ENCODE assay signal across 9 cellular contexts in genomic region chr13:106917673-106918652, GRCh38.
DNase-seq lines count a peak whose midpoint lies in the region; ATAC-seq, FAIRE-seq and TF ChIP-seq lines count a peak whose summit lies in the region.
"Had no signal": no experiment of that assay in that cellular context is flagged by ENCODE, and none has a peak within 500 bp of the region (broad histone marks: within the 10 kb centered on the region; RNA-seq: fewer than 3 reads in every experiment).

No MANE protein-coding gene starts in this region.

- H2BK12ac ChIP-seq in H1 (ENCODE audit: low read depth, low read length) (peak overlapping the region; percentile 87), mesenchymal stem cell (ENCODE audit: low read length in 2 of 2) (peak overlapping the region in 1 of 2 experiments; percentile 84)

- peak; percentile 41 to 80 for TF ChIP-seq POLR2A in H1 (IDR thresholded peaks at IDR 0.05; ENCODE audit: control extremely low read depth in 1 of 2, low read depth in 2 of 2, low read length in 2 of 2)

- H3K79me1 ChIP-seq in H1 (ENCODE audit: low read depth, low read length) (no peaks in the 10 kb centered on the region), mesenchymal stem cell (replicated peaks; ENCODE audit: low read length, poor library complexity, severe bottlenecking) (no peaks in the 10 kb centered on the region)

- H3K27me3 ChIP-seq in H1 (replicated peaks in 1 of 4; ENCODE audit: control insufficient read depth in 3 of 4, extremely low read depth in 1 of 4, insufficient read depth in 3 of 4, low read length in 3 of 4) (no peaks in the 10 kb centered on the region; a peak in 1 of 7 replicates), mesenchymal stem cell (ENCODE audit: control insufficient read depth in 1 of 2, insufficient read depth in 1 of 2, low read length in 2 of 2) (no peaks in the 10 kb centered on the region)

- H4K20me1 ChIP-seq in H1 (replicated peaks in 1 of 2; ENCODE audit: control insufficient read depth in 1 of 2, insufficient read depth in 2 of 2, low read length in 2 of 2), result no peaks in the 10 kb centered on the region

- H3K23me2 ChIP-seq in H1 (ENCODE audit: low read depth, low read length), result peaks cover 2% of the 10 kb centered on the region; the same call in 1 of the 2 replicates

- peaks cover 0 to 18% (median 11%) of the 10 kb centered on the region in 4 experiments for H3K4me1 ChIP-seq in H1 (replicated peaks in 1 of 4; ENCODE audit: control insufficient read depth in 3 of 4, insufficient read depth in 4 of 4, low read length in 3 of 4)
- H3K4me1 ChIP-seq in mesenchymal stem cell (ENCODE audit: control insufficient read depth, insufficient read depth, low read depth, low read length), result peaks cover 10% of the 10 kb centered on the region

- H3K27ac ChIP-seq in H1 (ENCODE audit: low read depth, low read length) (peak overlapping the region; percentile 77; the same call in 1 of the 2 replicates), mesenchymal stem cell (ENCODE audit: low read length, poor library complexity, severe bottlenecking) (peak overlapping the region; percentile 40)

- peak overlapping the region; percentile 51 to 84 for H3K4me2 ChIP-seq in H1 (ENCODE audit: insufficient read depth in 1 of 2, low read depth in 2 of 2, low read length in 2 of 2)
- peak overlapping the region; percentile 97 for H3K4me2 ChIP-seq in mesenchymal stem cell (ENCODE audit: low read length, poor library complexity, severe bottlenecking)

- no peak for TF ChIP-seq EP300 in H1 (IDR thresholded peaks at IDR 0.05; ENCODE audit: borderline replicate concordance in 1 of 2, low read depth in 2 of 2, low read length in 2 of 2)

- peak; percentile 94 to 95 for TF ChIP-seq RAD21 in H1 (IDR thresholded peaks at IDR 0.05 in 1 of 2, conservative IDR thresholded peaks at IDR 0.05 in 1 of 2; ENCODE audit: low read depth in 2 of 2, low read length in 2 of 2)

- no peaks in the 10 kb centered on the region for H3K79me2 ChIP-seq in H1 (ENCODE audit: control insufficient read depth in 1 of 2, insufficient read depth in 2 of 2, low read length in 2 of 2)

- POLR2A ChIA-PET in H1 (lab: Charles Lee; ENCODE audit: partially characterized antibody), result interaction anchor here (0.8 to 1.2 kb wide), 3 partner anchors 21 to 381 kb away, joined by 3 to 4 read pairs (median 3); no protein-coding TSS in a partner anchor

- no peak overlapping the region for H3K23ac ChIP-seq in H1 (ENCODE audit: insufficient read length)
- peak overlapping the region in 1 of 2 experiments; percentile 97 for H3K23ac ChIP-seq in mesenchymal stem cell (ENCODE audit: low read length in 2 of 2)

- no peak overlapping the region for H3K4ac ChIP-seq in H1 (replicated peaks; ENCODE audit: insufficient read length, low read depth, low read length)
- peak overlapping the region; percentile 97 to 98 for H3K4ac ChIP-seq in mesenchymal stem cell (ENCODE audit: low read depth in 1 of 2, low read length in 2 of 2)

- FAIRE-seq in GM18507 (lab: Jason Lieb, UNC) (peak; percentile 73), H1 (lab: Jason Lieb, UNC) (peak; percentile 19)
- FAIRE-seq: TTC549 had no signal

- H4K5ac ChIP-seq in H1 (ENCODE audit: insufficient read length, low read depth, low read length), result peak overlapping the region; percentile 84

- H4K8ac ChIP-seq in H1 (ENCODE audit: extremely low read depth, insufficient read depth, low read length) (peak overlapping the region; percentile 97), mesenchymal stem cell (ENCODE audit: low read length) (peak overlapping the region; percentile 100)

- no peaks in the 10 kb centered on the region for H3K9me3 ChIP-seq in H1 (ENCODE audit: insufficient read depth in 2 of 2, low read depth in 1 of 2, low read length in 1 of 2)
- H3K9me3 ChIP-seq in mesenchymal stem cell (ENCODE audit: control insufficient read depth, low read length), result no peaks in the 10 kb centered on the region

- H2BK120ac ChIP-seq in H1 (replicated peaks; ENCODE audit: low read depth, low read length), result no peak overlapping the region
- peak overlapping the region; percentile 94 for H2BK120ac ChIP-seq in mesenchymal stem cell (ENCODE audit: low read depth, low read length)

- H3K36me3 ChIP-seq in H1 (ENCODE audit: control insufficient read depth in 2 of 4, insufficient read depth in 4 of 4, low read length in 3 of 4) (no peaks in the 10 kb centered on the region), mesenchymal stem cell (ENCODE audit: control insufficient read depth in 1 of 2, insufficient read depth in 2 of 2, low read depth in 1 of 2, low read length in 2 of 2) (no peaks in the 10 kb centered on the region)

- WGBS in H1 (ENCODE audit: extremely low coverage in 1 of 2, insufficient coverage in 1 of 2, insufficient read length in 1 of 2, insufficient replicate concordance in 2 of 2, low coverage in 1 of 2, low lambda C conversion rate in 2 of 2, missing lambda C conversion rate in 1 of 2), 2 experiments, result 3% methylated on average over 30 of the region's 63 CpGs; no CpG with 5 or more reads in 1 of the 2 experiments
- WGBS in mesenchymal stem cell, result 3% methylated on average over 41 of the region's 63 CpGs

- H2BK15ac ChIP-seq in H1 (ENCODE audit: low read length) (0 out of 2 replicates have a peak overlapping the region, but pooled peaks have one; percentile 29), mesenchymal stem cell (ENCODE audit: low read depth, poor library complexity, severe bottlenecking) (peak overlapping the region; percentile 94)

- H4K91ac ChIP-seq in H1 (replicated peaks; ENCODE audit: insufficient read length, low read length) (peak overlapping the region; percentile 98), mesenchymal stem cell (ENCODE audit: low read length) (peak overlapping the region; percentile 99)

- DNase-seq in AG08395 (ENCODE audit: low spot score) (peak; percentile 83), GM18507 (ENCODE audit: extremely low spot score, insufficient read length, low read depth) (peak; percentile 51), NCI-H226 (peak; percentile 49), H1 (ENCODE audit: low read depth in 1 of 2, low spot score in 2 of 2) (peak; percentile 34 to 95), mesenchymal stem cell (peak; percentile 74)
- peak; percentile 46 to 55 (median 46) for DNase-seq in activated CD8-positive, alpha-beta memory T cell treated with anti-CD3 and anti-CD28 coated beads for 48 hours (ENCODE audit: low read depth in 2 of 3, low spot score in 2 of 3)
- peak; percentile 40 to 52 (median 51) for DNase-seq in stimulated activated CD4-positive, alpha-beta T cell treated with anti-CD3 and anti-CD28 coated beads, TNF-alpha, amount 100 ng/mL, for 48 hours (ENCODE audit: low read depth in 3 of 3)

- CTCF ChIA-PET in H1 (lab: Charles Lee; ENCODE audit: partially characterized antibody), result interaction anchor here (0.9 to 1.0 kb wide), 2 partner anchors 16 to 352 kb away, joined by 3 read pairs; no protein-coding TSS in a partner anchor

- TF ChIP-seq CTCF in H1 (IDR thresholded peaks at IDR 0.05; ENCODE audit: control extremely low read depth in 1 of 3, insufficient read depth in 1 of 3, low read depth in 1 of 3, low read length in 3 of 3), result peak; percentile 79 to 93 (median 83)

- H3K4me3 ChIP-seq in H1 (ENCODE audit: extremely low read depth in 1 of 4, insufficient read depth in 2 of 4, low read depth in 3 of 4, low read length in 4 of 4) (peak overlapping the region; percentile 21 to 75 (median 57)), mesenchymal stem cell (ENCODE audit: insufficient read depth in 1 of 2, low read depth in 1 of 2, low read length in 2 of 2) (peak overlapping the region; percentile 62 to 81)

- peak overlapping the region; percentile 20 for H3K56ac ChIP-seq in H1 (replicated peaks; ENCODE audit: insufficient read length, low read depth, low read length)

- H2BK5ac ChIP-seq in H1 (ENCODE audit: low read depth, low read length), result peak overlapping the region; percentile 88
- peak overlapping the region; percentile 66 for H2BK5ac ChIP-seq in mesenchymal stem cell (ENCODE audit: low read depth, low read length, poor library complexity, severe bottlenecking)

- H2AK5ac ChIP-seq in H1 (ENCODE audit: low read depth, low read length) (no peak overlapping the region; the same call in 1 of the 2 replicates), mesenchymal stem cell (ENCODE audit: low read length, severe bottlenecking) (no peak overlapping the region)

- ATAC-seq in HG03039 (IDR thresholded peaks at IDR 0.05; ENCODE audit: unreplicated experiment), result peak; percentile 90

- H3K18ac ChIP-seq in H1 (ENCODE audit: extremely low read depth, low read length) (peak overlapping the region; percentile 95; the same call in 1 of the 2 replicates), mesenchymal stem cell (ENCODE audit: low read depth in 1 of 2, low read length in 2 of 2) (peak overlapping the region; percentile 93 to 99)

- H3K9ac ChIP-seq in H1 (replicated peaks in 1 of 4; ENCODE audit: extremely low read depth in 1 of 4, low read depth in 3 of 4, low read length in 3 of 4) (peak overlapping the region; percentile 53 to 85 (median 68); a peak in 6 of 7 replicates), mesenchymal stem cell (ENCODE audit: low read length) (peak overlapping the region; percentile 93)

- H2AFZ ChIP-seq in H1 (ENCODE audit: low read length), result no peak overlapping the region
- peak overlapping the region; percentile 96 for H2AFZ ChIP-seq in mesenchymal stem cell (ENCODE audit: low read depth, low read length)

- H3K14ac ChIP-seq in H1 (ENCODE audit: insufficient read length), result no peak overlapping the region
- peak overlapping the region in 1 of 2 experiments; percentile 98 for H3K14ac ChIP-seq in mesenchymal stem cell (ENCODE audit: low read length in 2 of 2)

- H2BK20ac ChIP-seq in H1 (ENCODE audit: low read length), result no peak overlapping the region

TF ChIP-seq in H1, 55 proteins besides CTCF, POLR2A, EP300 and RAD21 (continues in another document):
- TF ChIP-seq PHF8 (conservative IDR thresholded peaks at IDR 0.05; ENCODE audit: low read depth, low read length) (peak; percentile 53; the same call in 1 of the 2 replicates), ASH2L (IDR thresholded peaks at IDR 0.05; ENCODE audit: low read length) (peak; percentile 52), CEBPB (IDR thresholded peaks at IDR 0.05; ENCODE audit: low read depth, low read length) (no peak), KDM5A (IDR thresholded peaks at IDR 0.05; ENCODE audit: low read length) (no peak), KDM4A (IDR thresholded peaks at IDR 0.05; ENCODE audit: low read depth, low read length, severe bottlenecking) (peak; percentile 64), SUZ12 (IDR thresholded peaks at IDR 0.05; ENCODE audit: low read length) (no peak), NANOG (IDR thresholded peaks at IDR 0.05; ENCODE audit: insufficient read depth, low read depth, low read length, poor library complexity, severe bottlenecking) (no peak), RBBP5 (IDR thresholded peaks at IDR 0.05; ENCODE audit: borderline replicate concordance, low read depth, low read length) (peak; percentile 83)
- TF ChIP-seq, protein P1, sequence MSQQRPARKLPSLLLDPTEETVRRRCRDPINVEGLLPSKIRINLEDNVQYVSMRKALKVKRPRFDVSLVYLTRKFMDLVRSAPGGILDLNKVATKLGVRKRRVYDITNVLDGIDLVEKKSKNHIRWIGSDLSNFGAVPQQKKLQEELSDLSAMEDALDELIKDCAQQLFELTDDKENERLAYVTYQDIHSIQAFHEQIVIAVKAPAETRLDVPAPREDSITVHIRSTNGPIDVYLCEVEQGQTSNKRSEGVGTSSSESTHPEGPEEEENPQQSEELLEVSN (IDR thresholded peaks at IDR 0.05), result peak; percentile 81

Comparison
In these comparisons a context has a peak if more than half of its experiments do, and no peak if none do; other contexts are left out.
1. Peak in every context shown above with its lines: DNase-seq, ATAC-seq, H3K4me3 ChIP-seq and H3K27ac ChIP-seq.